9 cellular contexts compared by ENCODE assay signal in the genomic region with DNA sequence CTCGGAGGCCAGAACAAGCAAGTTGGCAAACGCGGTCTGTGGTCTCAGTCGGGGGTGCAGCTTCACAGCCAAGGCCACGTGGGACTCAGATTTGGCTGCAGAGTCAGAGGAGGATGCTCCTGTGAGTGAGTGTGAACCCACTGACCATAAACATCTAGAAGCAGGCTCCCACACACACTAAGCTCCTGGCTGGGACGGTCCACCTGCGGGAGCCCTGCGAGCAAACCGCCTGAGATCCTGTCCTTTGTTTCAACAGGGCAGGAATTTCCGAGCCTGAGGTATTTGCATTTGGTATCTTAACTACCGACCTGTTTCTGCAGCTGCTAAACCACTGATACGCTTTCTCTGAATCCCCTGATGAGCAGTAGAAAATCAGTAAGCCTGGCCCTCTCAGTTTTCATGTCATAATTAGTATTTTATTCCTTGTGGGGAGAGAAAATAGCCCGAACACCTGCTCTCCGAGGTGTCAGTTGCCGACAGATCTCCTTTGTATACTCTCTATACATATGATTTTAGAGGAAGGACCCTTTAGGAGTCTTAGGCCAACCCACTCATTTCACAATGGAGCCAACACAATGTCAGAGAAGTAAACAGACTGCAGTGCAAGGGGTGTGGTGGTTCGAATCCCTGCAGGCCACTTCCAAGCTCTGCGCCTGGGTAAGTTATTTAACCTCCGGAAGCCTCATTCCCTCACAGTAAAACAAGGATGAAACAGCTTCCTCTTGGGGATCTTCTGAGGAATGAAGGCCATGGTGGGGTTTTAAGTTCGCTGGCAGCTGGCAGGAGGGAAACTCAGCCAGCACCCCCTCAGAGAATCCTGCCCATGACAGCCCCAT.
DNase-seq lines count a peak whose midpoint lies in the region; ATAC-seq and TF ChIP-seq lines count a peak whose summit lies in the region.
"Had no signal": no experiment of that assay in that cellular context is flagged by ENCODE, and none has a peak within 500 bp of the region (broad histone marks: within the 10 kb centered on the region; RNA-seq: fewer than 3 reads in every experiment).

No MANE protein-coding gene starts in this region.

- peak; percentile 43 for ATAC-seq in stimulated activated memory B cell treated with anti-CD40 and anti-IgM and Interleukin-4, amounts not matched to agents 10 μg/mL and 1 μg/mL and 100 μg/mL, for 72 hours

- H3K9me3 Mint-ChIP-seq in stimulated activated memory B cell treated with anti-CD40 and anti-IgM and Interleukin-4, amounts not matched to agents 10 μg/mL and 1 μg/mL and 100 μg/mL, for 72 hours: no peaks in the 10 kb centered on the region

- no peak for TF ChIP-seq CTCF in choroid plexus epithelial cell (conservative IDR thresholded peaks at IDR 0.05; ENCODE audit: low read depth, low read length)

- H3K27me3 Mint-ChIP-seq in stimulated activated memory B cell treated with anti-CD40 and anti-IgM and Interleukin-4, amounts not matched to agents 10 μg/mL and 1 μg/mL and 100 μg/mL, for 72 hours: peaks cover 36% of the 10 kb centered on the region

- DNase-seq in NCI-H1105 treated with DMSO at 0.1 percent for 48 hours (lab: John Stamatoyannopoulos, UW) (peak; percentile 17), NCI-H1105 (lab: John Stamatoyannopoulos, UW) (no peak), NAMALWA (ENCODE audit: low spot score) (peak; percentile 57), choroid plexus epithelial cell (ENCODE audit: low read depth) (peak; percentile 88), LoVo (ENCODE audit: low spot score) (no peak)
- no peak for DNase-seq in activated CD4-positive, CD25-positive, alpha-beta regulatory T cell treated with anti-CD3 and anti-CD28 coated beads, Interleukin-2, amount 50 U/mL, for 72 hours
- no peak for DNase-seq in activated CD8-positive, alpha-beta memory T cell treated with anti-CD3 and anti-CD28 coated beads, Interleukin-2, amount 50 U/mL, for 4 hours
- DNase-seq: 8988T had no signal

- no peak overlapping the region for H3K27ac Mint-ChIP-seq in stimulated activated memory B cell treated with anti-CD40 and anti-IgM and Interleukin-4, amounts not matched to agents 10 μg/mL and 1 μg/mL and 100 μg/mL, for 72 hours

- H3K4me1 Mint-ChIP-seq in stimulated activated memory B cell treated with anti-CD40 and anti-IgM and Interleukin-4, amounts not matched to agents 10 μg/mL and 1 μg/mL and 100 μg/mL, for 72 hours: peaks cover 7% of the 10 kb centered on the region

- no peaks in the 10 kb centered on the region for H3K36me3 Mint-ChIP-seq in stimulated activated memory B cell treated with anti-CD40 and anti-IgM and Interleukin-4, amounts not matched to agents 10 μg/mL and 1 μg/mL and 100 μg/mL, for 72 hours

- H3K4me3 ChIP-seq in choroid plexus epithelial cell (ENCODE audit: low read depth, low read length): no peak overlapping the region

- no peak overlapping the region for H3K4me3 Mint-ChIP-seq in stimulated activated memory B cell treated with anti-CD40 and anti-IgM and Interleukin-4, amounts not matched to agents 10 μg/mL and 1 μg/mL and 100 μg/mL, for 72 hours

Comparison
In these comparisons a context has a peak if more than half of its experiments do, and no peak if none do; other contexts are left out.
1. DNase-seq: peak in NCI-H1105 treated with DMSO at 0.1 percent for 48 hours (single experiment), NAMALWA (single experiment) and choroid plexus epithelial cell (single experiment); none in NCI-H1105 (single experiment), LoVo (single experiment), activated CD4-positive, CD25-positive, alpha-beta regulatory T cell treated with anti-CD3 and anti-CD28 coated beads, Interleukin-2, amount 50 U/mL, for 72 hours (single experiment) and activated CD8-positive, alpha-beta memory T cell treated with anti-CD3 and anti-CD28 coated beads, Interleukin-2, amount 50 U/mL, for 4 hours (single experiment).